8 cellular contexts compared by ENCODE assay signal in genomic region chr2:38095996-38096861, GRCh38. TPM values are rescaled to one million over a fixed set of nuclear protein-coding genes. Genes with fewer than 3 reads are reported as not detected.
DNase-seq lines count a peak whose midpoint lies in the region; ATAC-seq and TF ChIP-seq lines count a peak whose summit lies in the region.

No MANE protein-coding gene starts in this region.

- DNase-seq in activated CD4-positive, alpha-beta T cell treated with anti-CD3 and anti-CD28 coated beads, Interleukin-2, amount 50 U/mL, for 48 hours, result peak; percentile 21 to 23
- DNase-seq in activated CD4-positive, alpha-beta T cell treated with anti-CD3 and anti-CD28 coated beads, Interleukin-2, amount 50 U/mL, for 4 hours, result no peak
- DNase-seq in NCI-H82 treated with DMSO at 0.1 percent for 48 hours (lab: John Stamatoyannopoulos, UW; ENCODE audit: unreplicated experiment), result peak; percentile 31
- DNase-seq in fibroblast of the aortic adventitia (ENCODE audit: low read depth), result peak; percentile 83
- no peak for DNase-seq in suprapubic skin (ENCODE audit: low spot score in 2 of 2)
- DNase-seq in GM20000 (ENCODE audit: low spot score), result no peak

- no peaks in the 10 kb centered on the region for H3K9me3 ChIP-seq in suprapubic skin

- H3K4me1 ChIP-seq in suprapubic skin, result peaks cover 65% of the 10 kb centered on the region

- no peak overlapping the region for H3K4me3 ChIP-seq in fibroblast of the aortic adventitia (ENCODE audit: low read depth, low read length)
- H3K4me3 ChIP-seq in suprapubic skin, result no peak overlapping the region

- TF ChIP-seq EP300 in suprapubic skin (IDR thresholded peaks at IDR 0.05), result no peak

- WGBS in suprapubic skin, result 23% methylated on average over 19 of the region's 19 CpGs

- H3K36me3 ChIP-seq in suprapubic skin, result no peaks in the 10 kb centered on the region

- no peaks in the 10 kb centered on the region for H3K27me3 ChIP-seq in suprapubic skin

- TF ChIP-seq POLR2A in suprapubic skin (IDR thresholded peaks at IDR 0.05), result no peak

- TF ChIP-seq CTCF in fibroblast of the aortic adventitia (IDR thresholded peaks at IDR 0.05; ENCODE audit: insufficient read depth, low read length) (no peak), suprapubic skin (IDR thresholded peaks at IDR 0.05) (no peak), GM20000 (IDR thresholded peaks at IDR 0.05; ENCODE audit: extremely low read depth, missing control alignments) (no peak)

- ATAC-seq in HG03571 (IDR thresholded peaks at IDR 0.05; ENCODE audit: unreplicated experiment) (no peak), HG03196 (IDR thresholded peaks at IDR 0.05; ENCODE audit: unreplicated experiment) (no peak)

- H3K27ac ChIP-seq in suprapubic skin, result peak overlapping the region; percentile 83

RNA-seq across cellular contexts. Expression of gene CYP1B1, which starts 20.3 kb away (rescaled TPM):
- total RNA-seq in fibroblast of the aortic adventitia (ENCODE audit: low replicate concordance) (146 and 199 TPM in 2 replicates), suprapubic skin (10 to 100 TPM; 10.7 to 19.6 (median 12.8) TPM)

Comparison
In these comparisons a context has a peak if more than half of its experiments do, and no peak if none do; other contexts are left out.
1. DNase-seq: peak in activated CD4-positive, alpha-beta T cell treated with anti-CD3 and anti-CD28 coated beads, Interleukin-2, amount 50 U/mL, for 48 hours (2 of 2), NCI-H82 treated with DMSO at 0.1 percent for 48 hours (single experiment) and fibroblast of the aortic adventitia (single experiment); none in activated CD4-positive, alpha-beta T cell treated with anti-CD3 and anti-CD28 coated beads, Interleukin-2, amount 50 U/mL, for 4 hours (0 of 2), suprapubic skin (0 of 2) and GM20000 (single experiment).